In the genomic region with DNA sequence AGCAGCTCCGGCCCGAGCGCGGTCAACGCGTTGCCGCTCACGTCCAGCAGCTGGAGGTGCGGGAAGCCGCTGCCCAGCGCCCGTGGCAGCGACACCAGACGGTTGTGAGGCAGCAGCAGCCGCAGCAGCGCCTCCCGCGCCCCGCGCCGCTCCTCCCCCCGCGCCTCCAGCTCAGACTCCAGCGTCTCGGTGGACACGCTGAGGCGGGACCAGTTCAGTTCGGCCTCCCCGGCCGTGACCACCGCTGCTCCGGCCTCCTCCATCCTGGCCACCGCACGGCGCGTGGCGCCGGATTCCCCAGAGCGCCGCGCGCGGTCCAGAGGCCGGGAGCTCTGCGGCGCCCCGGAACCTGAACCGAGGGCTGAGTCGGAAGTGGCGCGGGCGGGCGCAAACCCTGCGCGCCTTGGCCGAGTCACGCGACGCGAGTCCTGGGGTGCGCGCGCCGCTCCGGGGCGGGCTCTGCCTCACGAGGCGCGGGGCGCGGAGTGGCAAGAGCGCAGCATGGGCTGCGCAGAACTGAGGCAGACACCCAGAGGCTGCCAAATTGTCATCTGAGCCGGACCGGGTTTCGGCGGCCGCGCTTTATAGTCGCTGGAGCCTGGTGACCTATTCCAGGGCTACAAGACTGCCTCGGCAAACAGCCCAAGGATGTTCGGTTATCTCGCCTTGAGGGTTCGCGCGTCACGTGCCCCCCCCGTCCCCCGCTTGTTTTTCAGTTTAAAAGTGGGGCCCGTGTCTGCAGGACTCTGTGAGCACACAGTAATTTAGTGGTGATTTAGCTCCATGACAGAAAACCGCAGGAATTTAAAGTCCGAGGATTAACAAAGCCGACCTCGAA, we compare ENCODE assay signal across 8 cellular contexts. TPM values are rescaled to one million over a fixed set of nuclear protein-coding genes. Genes with fewer than 3 reads are reported as not detected.
DNase-seq lines count a peak whose midpoint lies in the region; ATAC-seq and TF ChIP-seq lines count a peak whose summit lies in the region.

TSS of gene LRRC58 (minus strand) at position 374 of the 838 bp plus-strand sequence. CDS start at position 263, 111 bp downstream.

- intact Hi-C loops in ovary (cut with DNase I) = loop anchor here in 2 of 4 donors (5.0 to 10.0 kb wide), 2 partner anchors 66 to 208 kb away; no protein-coding TSS in a partner anchor

- peaks cover 10% of the 10 kb centered on the region for H3K4me1 Mint-ChIP-seq in glutamatergic neuron (ENCODE audit: low read depth, unreplicated experiment)

- no peaks in the 10 kb centered on the region for H3K36me3 ChIP-seq in ovary
- no peaks in the 10 kb centered on the region for H3K36me3 ChIP-seq in thymus (ENCODE audit: control insufficient read depth, insufficient read depth)

- H3K9me3 Mint-ChIP-seq in activated naive CD4-positive, alpha-beta T cell treated with anti-CD3 and anti-CD28 coated beads, Interleukin-2, amount 50 U/mL, for 72 hours = no peaks in the 10 kb centered on the region
- H3K9me3 Mint-ChIP-seq in glutamatergic neuron (ENCODE audit: unreplicated experiment) = peaks cover 4% of the 10 kb centered on the region

- ATAC-seq in HG02642 (IDR thresholded peaks at IDR 0.05; ENCODE audit: poor library complexity, unreplicated experiment) = peak; percentile 90
- peak; percentile 88 to 92 for ATAC-seq in activated naive CD4-positive, alpha-beta T cell treated with anti-CD3 and anti-CD28 coated beads, Interleukin-2, amount 50 U/mL, for 72 hours

- H3K4me1 ChIP-seq in ovary (ENCODE audit: insufficient read depth) = peaks cover 4% of the 10 kb centered on the region
- peaks cover 3% of the 10 kb centered on the region for H3K4me1 ChIP-seq in thymus (ENCODE audit: control insufficient read depth, insufficient read depth, low read length)

- H3K27ac ChIP-seq in ovary (peak within 1 kb of the TSS; percentile 91 to 94), thymus (ENCODE audit: low read depth) (peak within 1 kb of the TSS; percentile 96)

- peak; percentile 89 for TF ChIP-seq POLR2A in ovary (IDR thresholded peaks at IDR 0.05)

- 0 to 1% (median 1%) methylated on average over 57 to 94 of the region's 94 CpGs for WGBS in ovary, 3 donors
- WGBS in thymus = under 1% methylated on average over 94 of the region's 94 CpGs

- TF ChIP-seq EP300 in ovary (IDR thresholded peaks at IDR 0.05) = no peak

- H3K9me3 ChIP-seq in ovary (no peaks in the 10 kb centered on the region), thymus (ENCODE audit: control insufficient read depth) (no peaks in the 10 kb centered on the region)

- H3K36me3 Mint-ChIP-seq in activated naive CD4-positive, alpha-beta T cell treated with anti-CD3 and anti-CD28 coated beads, Interleukin-2, amount 50 U/mL, for 72 hours = peaks cover 22 to 31% of the 10 kb centered on the region in 2 donors
- H3K36me3 Mint-ChIP-seq in glutamatergic neuron (ENCODE audit: unreplicated experiment) = peaks cover 4% of the 10 kb centered on the region

- DNase-seq in NCI-H1092 treated with DMSO at 0.1 percent for 48 hours (lab: John Stamatoyannopoulos, UW) = peak; percentile 95
- DNase-seq in SKM-1 (lab: John Stamatoyannopoulos, UW; ENCODE audit: unreplicated experiment) = peak; percentile 63
- peak; percentile 88 to 91 for DNase-seq in activated naive CD4-positive, alpha-beta T cell treated with anti-CD3 and anti-CD28 coated beads, Interleukin-2, amount 50 U/mL, for 72 hours (ENCODE audit: low spot score in 2 of 2)
- peak; percentile 88 for DNase-seq in glutamatergic neuron
- DNase-seq in ovary = peak; percentile 90 to 95 (median 91)

- H3K4me3 ChIP-seq in ovary (peak within 1 kb of the TSS; percentile 68), thymus (ENCODE audit: low read length) (peak within 1 kb of the TSS; percentile 93)

- peak within 1 kb of the TSS; percentile 92 to 96 for H3K27ac Mint-ChIP-seq in activated naive CD4-positive, alpha-beta T cell treated with anti-CD3 and anti-CD28 coated beads, Interleukin-2, amount 50 U/mL, for 72 hours
- H3K27ac Mint-ChIP-seq in glutamatergic neuron (ENCODE audit: unreplicated experiment) = peak within 1 kb of the TSS; percentile 94

- no peaks in the 10 kb centered on the region for H3K27me3 Mint-ChIP-seq in glutamatergic neuron (ENCODE audit: unreplicated experiment)

- peak within 1 kb of the TSS; percentile 96 for H3K4me3 Mint-ChIP-seq in glutamatergic neuron (ENCODE audit: unreplicated experiment)

- TF ChIP-seq CTCF in GM12872 (IDR thresholded peaks at IDR 0.05; ENCODE audit: insufficient read depth, low read depth, low read length) (peak; percentile 40; the same call in 2 of the 3 replicates), glutamatergic neuron (IDR thresholded peaks at IDR 0.05; ENCODE audit: partially characterized antibody, unreplicated experiment) (peak; percentile 10), ovary (IDR thresholded peaks at IDR 0.05) (peak in 2 of 3 donors; percentile 34 to 52)

- H3K27me3 ChIP-seq in ovary = no peaks in the 10 kb centered on the region
- no peaks in the 10 kb centered on the region for H3K27me3 ChIP-seq in thymus (ENCODE audit: control insufficient read depth, insufficient read depth)

RNA-seq across cellular contexts. Expression of gene LRRC58, which starts in this region (rescaled TPM):
- total RNA-seq in activated naive CD4-positive, alpha-beta T cell treated with anti-CD3 and anti-CD28 coated beads, Interleukin-2, amount 50 U/mL, for 72 hours = 10 to 100 TPM; 22.4 to 23.7 TPM
- 5.8 TPM for total RNA-seq in glutamatergic neuron (ENCODE audit: unreplicated experiment)
- total RNA-seq in ovary = 10 to 100 TPM; 25.3 to 41.8 (median 33.1) TPM
- 10 to 100 TPM; 10.3 to 14.8 TPM for polyA plus RNA-seq in ovary
- 8.2 TPM for polyA plus RNA-seq in thymus

Comparison
In these comparisons a context has a peak if more than half of its experiments do, and no peak if none do; other contexts are left out.
1. Peak in every context shown above with its lines: DNase-seq, ATAC-seq, H3K4me3 ChIP-seq and H3K27ac ChIP-seq.